ENCODE assay signal across 1 cellular context in genomic region chr11:34860034-34860433, GRCh38.
TF ChIP-seq lines count a peak whose summit lies in the region.

No MANE protein-coding gene starts in this region.

TF ChIP-seq in GM23338, 12 proteins besides CTCF, POLR2A, EP300 and RAD21 (continued from another document):
- TF ChIP-seq ZNF462 (CRISPR knock-in tag; IDR thresholded peaks at IDR 0.05) (no peak), REST (IDR thresholded peaks at IDR 0.05; ENCODE audit: unreplicated experiment) (no peak), ETS1 (IDR thresholded peaks at IDR 0.05) (no peak), EZH2phosphoT487 (IDR thresholded peaks at IDR 0.05; ENCODE audit: unreplicated experiment) (no peak)
